Comparison of ENCODE assay signal across 33 cellular contexts in the genomic region with DNA sequence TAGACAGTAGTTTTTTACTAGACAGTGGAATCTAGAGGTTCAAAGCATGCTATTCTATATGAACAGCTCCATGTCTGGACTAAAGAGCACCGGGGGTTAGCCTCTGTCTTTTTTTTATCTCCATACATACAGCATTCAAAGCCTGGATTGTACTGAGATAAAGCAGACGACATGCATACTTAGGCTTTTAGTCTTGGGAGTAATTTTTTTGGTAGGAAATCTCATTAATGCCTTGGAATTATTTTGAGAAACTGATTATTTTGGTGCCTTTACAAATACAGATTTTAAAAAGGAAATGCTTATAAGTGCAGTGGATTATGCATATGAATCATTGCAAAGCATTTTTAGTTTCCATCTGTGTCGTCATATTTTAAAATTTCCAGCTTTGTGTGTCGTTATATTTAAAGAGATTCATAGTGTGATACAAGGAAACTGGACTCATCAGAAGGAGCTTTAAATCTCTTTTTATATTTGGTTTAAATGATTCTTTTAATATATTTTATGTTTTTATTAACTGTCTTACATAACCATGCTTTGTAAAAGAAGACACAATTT.
DNase-seq lines count a peak whose midpoint lies in the region; ATAC-seq, FAIRE-seq and TF ChIP-seq lines count a peak whose summit lies in the region.
"Had no signal": no experiment of that assay in that cellular context is flagged by ENCODE, and none has a peak within 500 bp of the region (broad histone marks: within the 10 kb centered on the region; RNA-seq: fewer than 3 reads in every experiment).

No MANE protein-coding gene starts in this region.

- intact Hi-C loops in activated CD4-positive, alpha-beta T cell treated with anti-CD3 and anti-CD28 coated beads for 36 hours (cut with DNase I, micrococcal nuclease): no loop called here
- intact Hi-C loops in posterior cingulate gyrus (cut with DNase I): no loop called here
- intact Hi-C loops in mucosa of descending colon (cut with DNase I, micrococcal nuclease): no loop called here

- POLR2A ChIA-PET in SK-N-SH (lab: Yijun Ruan, JAX): no interaction called here
- POLR2A ChIA-PET in activated CD4-positive, alpha-beta T cell treated with anti-CD3 and anti-CD28 coated beads for 36 hours (lab: Charles Lee): no interaction called here

- H3K27me3 Mint-ChIP-seq in mesothelial cell of epicardium (ENCODE audit: low read depth): peaks cover 4% of the 10 kb centered on the region
- no peaks in the 10 kb centered on the region for H3K27me3 Mint-ChIP-seq in activated CD4-positive, alpha-beta T cell treated with anti-CD3 and anti-CD28 coated beads for 36 hours
- H3K27me3 Mint-ChIP-seq: activated CD8-positive, alpha-beta T cell treated with anti-CD3 and anti-CD28 coated beads for 36 hours; naive thymus-derived CD4-positive, alpha-beta T cell; stimulated activated memory B cell treated with anti-CD40 and anti-IgM and Interleukin-4, amounts not matched to agents 10 μg/mL and 1 μg/mL and 100 μg/mL, for 72 hours; type B pancreatic cell had no signal

- H3K4me1 Mint-ChIP-seq in mesothelial cell of epicardium: peaks cover 28% of the 10 kb centered on the region
- no peaks in the 10 kb centered on the region for H3K4me1 Mint-ChIP-seq in activated CD4-positive, alpha-beta T cell treated with anti-CD3 and anti-CD28 coated beads for 36 hours

- H3K36me3 ChIP-seq in SK-N-SH (replicated peaks in 1 of 2; ENCODE audit: control insufficient read depth in 1 of 2, insufficient read depth in 2 of 2, low read length in 1 of 2) (peaks cover 6 to 22% of the 10 kb centered on the region in 2 experiments), mucosa of descending colon (ENCODE audit: low read depth) (no peaks in the 10 kb centered on the region)

- WGBS in SK-N-SH (ENCODE audit: low lambda C conversion rate): 21% methylated on average over 4 of the region's 4 CpGs

- TF ChIP-seq RAD21 in SK-N-SH (IDR thresholded peaks at IDR 0.05; ENCODE audit: low read length): no peak; the same call in 1 of the 2 replicates

- H3K4me2 ChIP-seq in SK-N-SH: peak overlapping the region; percentile 54
- H3K4me2 ChIP-seq: BLaER1 treated with 17β-estradiol and CSF1 and Interleukin-3, amounts not matched to agents 10 nM and 100 nM had no signal

- peak in 1 of 2 experiments; percentile 69; a peak in 1 of 4 replicates for TF ChIP-seq EP300 in SK-N-SH (IDR thresholded peaks at IDR 0.05; ENCODE audit: borderline replicate concordance in 1 of 2, low read depth in 1 of 2, low read length in 1 of 2)

- H3K79me2 ChIP-seq in SK-N-SH (ENCODE audit: insufficient read depth): peaks cover 6% of the 10 kb centered on the region

- FAIRE-seq in G401.6 (lab: Jason Lieb, UNC): peak; percentile 57
- FAIRE-seq: K562, keratinocyte had no signal

- no peak overlapping the region for H3K4me3 Mint-ChIP-seq in mesothelial cell of epicardium
- H3K4me3 Mint-ChIP-seq in activated CD4-positive, alpha-beta T cell treated with anti-CD3 and anti-CD28 coated beads for 36 hours: no peak overlapping the region
- H3K4me3 Mint-ChIP-seq: activated CD8-positive, alpha-beta T cell treated with anti-CD3 and anti-CD28 coated beads for 36 hours; activated T-helper 1 cell treated with anti-CD3 and anti-CD28 coated beads, Interleukin-12 subunit alpha, Interleukin-12 subunit beta, Interleukin-2, Interleukin-4 antibody, amounts not matched to agents 30 ng/mL and 10 ng/mL and 1 ng/mL, durations not matched to agents 14 hours and 24 hours and 36 hours; naive thymus-derived CD4-positive, alpha-beta T cell; stimulated activated memory B cell treated with anti-CD40 and anti-IgM and Interleukin-4, amounts not matched to agents 10 μg/mL and 1 μg/mL and 100 μg/mL, for 72 hours; type B pancreatic cell had no signal

- TF ChIP-seq POLR2A in erythroblast (IDR thresholded peaks at IDR 0.05; ENCODE audit: low read length): no peak

- peaks cover 8% of the 10 kb centered on the region for H3K9me3 Mint-ChIP-seq in mesothelial cell of epicardium
- H3K9me3 Mint-ChIP-seq in activated CD4-positive, alpha-beta T cell treated with anti-CD3 and anti-CD28 coated beads for 36 hours (ENCODE audit: low read depth): no peaks in the 10 kb centered on the region

- H3K4me3 ChIP-seq in SK-N-SH (ENCODE audit: low read depth in 2 of 2, low read length in 1 of 2) (no peak overlapping the region), mucosa of descending colon (no peak overlapping the region)
- H3K4me3 ChIP-seq: BLaER1 treated with 17β-estradiol and CSF1 and Interleukin-3, amounts not matched to agents 10 nM and 100 nM; K562 had no signal

- H2AFZ ChIP-seq in SK-N-SH (ENCODE audit: low read depth): peak overlapping the region; percentile 12; the same call in 1 of the 2 replicates

- H3K27ac ChIP-seq in SK-N-SH (ENCODE audit: low read depth in 2 of 2, low read length in 1 of 2): peak overlapping the region; percentile 76 to 83
- H3K27ac ChIP-seq: BLaER1 treated with 17β-estradiol and CSF1 and Interleukin-3, amounts not matched to agents 10 nM and 100 nM had no signal

- H3K27me3 ChIP-seq in SK-N-SH (ENCODE audit: insufficient read depth): no peaks in the 10 kb centered on the region
- H3K27me3 ChIP-seq: BLaER1 treated with 17β-estradiol and CSF1 and Interleukin-3, amounts not matched to agents 10 nM and 100 nM had no signal

- H4K20me1 ChIP-seq in SK-N-SH (ENCODE audit: insufficient read depth): no peaks in the 10 kb centered on the region

- TF ChIP-seq CTCF in SK-N-SH (IDR thresholded peaks at IDR 0.05): no peak
- no peak for TF ChIP-seq CTCF in mesothelial cell of epicardium (IDR thresholded peaks at IDR 0.05; ENCODE audit: unreplicated experiment)
- no peak for TF ChIP-seq CTCF in mucosa of descending colon (IDR thresholded peaks at IDR 0.05)

- DNase-seq in SK-N-SH (peak; percentile 50), erythroblast (lab: John Stamatoyannopoulos, UW) (peak; percentile 24 to 65), mesothelial cell of epicardium (ENCODE audit: low spot score in 2 of 2, unreplicated experiment in 2 of 2) (no peak), posterior cingulate gyrus (no peak), iPS-NIHi11 (ENCODE audit: low spot score) (no peak), mucosa of descending colon (no peak)
- DNase-seq in activated CD4-positive, alpha-beta T cell treated with anti-CD3 and anti-CD28 coated beads for 36 hours: no peak
- DNase-seq: ACHN; activated CD8-positive, alpha-beta memory T cell treated with anti-CD3 and anti-CD28 coated beads, Interleukin-2, amount 50 U/mL, for 48 hours; activated CD8-positive, alpha-beta T cell treated with anti-CD3 and anti-CD28 coated beads for 36 hours; activated naive CD4-positive, alpha-beta T cell treated with Interleukin-2 at 50 U/mL for 16 hours; amygdala; DMS153; effector CD4-positive, alpha-beta T cell; GOT3; midbrain; naive thymus-derived CD4-positive, alpha-beta T cell; NCI-H1092 treated with DMSO at 0.1 percent for 48 hours; NCI-H2029; NCI-H524 treated with DMSO at 0.1 percent for 48 hours; NK-92 treated with Interleukin-12 subunit alpha and Interleukin-12 subunit beta, amount 100 ng/mL, for 24 hours; occipital lobe; SHP77; substantia nigra; T-helper 9 cell had no signal

- CTCF ChIA-PET in SK-N-SH (lab: Yijun Ruan, JAX): interaction anchor here (0.6 to 2.5 kb wide), 7 partner anchors 22 to 487 kb away, joined by 3 to 7 read pairs (median 3); no protein-coding TSS in a partner anchor
- CTCF ChIA-PET in activated CD4-positive, alpha-beta T cell treated with anti-CD3 and anti-CD28 coated beads for 36 hours (lab: Charles Lee): no interaction called here

- H3K9me3 ChIP-seq in SK-N-SH (no peaks in the 10 kb centered on the region), mucosa of descending colon (no peaks in the 10 kb centered on the region)

- H3K4me1 ChIP-seq in SK-N-SH (ENCODE audit: control insufficient read depth in 1 of 2, insufficient read depth in 2 of 2, low read depth in 1 of 2, low read length in 1 of 2) (peaks cover 20 to 43% of the 10 kb centered on the region in 2 experiments), mucosa of descending colon (ENCODE audit: low read depth) (no peaks in the 10 kb centered on the region)

- peak overlapping the region; percentile 27; the same call in 1 of the 2 replicates for H3K9ac ChIP-seq in SK-N-SH
- H3K9ac ChIP-seq: BLaER1 treated with 17β-estradiol and CSF1 and Interleukin-3, amounts not matched to agents 10 nM and 100 nM had no signal

- ATAC-seq in activated CD4-positive, alpha-beta T cell treated with anti-CD3 and anti-CD28 coated beads for 36 hours: no peak
- ATAC-seq in mucosa of descending colon: no peak
- ATAC-seq: activated CD8-positive, alpha-beta T cell treated with anti-CD3 and anti-CD28 coated beads for 36 hours; K562; naive thymus-derived CD4-positive, alpha-beta T cell; Panc1; stimulated activated memory B cell treated with anti-CD40 and anti-IgM and Interleukin-4, amounts not matched to agents 10 μg/mL and 1 μg/mL and 100 μg/mL, for 72 hours had no signal

- H3F3A ChIP-seq in SK-N-SH (replicated peaks; ENCODE audit: insufficient read depth): peaks cover 41% of the 10 kb centered on the region

- peak overlapping the region; percentile 12 for H3K27ac Mint-ChIP-seq in mesothelial cell of epicardium
- no peak overlapping the region for H3K27ac Mint-ChIP-seq in activated CD4-positive, alpha-beta T cell treated with anti-CD3 and anti-CD28 coated beads for 36 hours
- H3K27ac Mint-ChIP-seq: activated CD8-positive, alpha-beta T cell treated with anti-CD3 and anti-CD28 coated beads for 36 hours; activated T-helper 1 cell treated with anti-CD3 and anti-CD28 coated beads, Interleukin-12 subunit alpha, Interleukin-12 subunit beta, Interleukin-2, Interleukin-4 antibody, amounts not matched to agents 30 ng/mL and 10 ng/mL and 1 ng/mL, durations not matched to agents 14 hours and 24 hours and 36 hours; naive thymus-derived CD4-positive, alpha-beta T cell; stimulated activated memory B cell treated with anti-CD40 and anti-IgM and Interleukin-4, amounts not matched to agents 10 μg/mL and 1 μg/mL and 100 μg/mL, for 72 hours; type B pancreatic cell had no signal

- no peaks in the 10 kb centered on the region for H3K9me2 ChIP-seq in SK-N-SH

- peaks cover 3% of the 10 kb centered on the region for H3K36me3 Mint-ChIP-seq in mesothelial cell of epicardium
- peaks cover 33% of the 10 kb centered on the region for H3K36me3 Mint-ChIP-seq in activated CD4-positive, alpha-beta T cell treated with anti-CD3 and anti-CD28 coated beads for 36 hours (ENCODE audit: low read depth)

TF ChIP-seq in SK-N-SH, 30 proteins besides CTCF, POLR2A, EP300 and RAD21 (continues in another document):
- TF ChIP-seq FOXJ3 (CRISPR knock-in tag; IDR thresholded peaks at IDR 0.05) (no peak), JUND (IDR thresholded peaks at IDR 0.05) (no peak)
- TF ChIP-seq, protein P1, sequence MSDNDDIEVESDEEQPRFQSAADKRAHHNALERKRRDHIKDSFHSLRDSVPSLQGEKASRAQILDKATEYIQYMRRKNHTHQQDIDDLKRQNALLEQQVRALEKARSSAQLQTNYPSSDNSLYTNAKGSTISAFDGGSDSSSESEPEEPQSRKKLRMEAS (IDR thresholded peaks at IDR 0.05; ENCODE audit: low read depth): no peak

Comparison
In these comparisons a context has a peak if more than half of its experiments do, and no peak if none do; other contexts are left out.
1. DNase-seq: peak in SK-N-SH (single experiment) and erythroblast (2 of 2); none in mesothelial cell of epicardium (0 of 2), activated CD4-positive, alpha-beta T cell treated with anti-CD3 and anti-CD28 coated beads for 36 hours (single experiment), posterior cingulate gyrus (0 of 10), iPS-NIHi11 (single experiment) and mucosa of descending colon (0 of 3).